Comparison of ENCODE assay signal across 22 cellular contexts in genomic region chr3:127275287-127275781, GRCh38. TPM values are rescaled to one million over a fixed set of nuclear protein-coding genes. Genes with fewer than 3 reads are reported as not detected.
DNase-seq lines count a peak whose midpoint lies in the region; ATAC-seq and TF ChIP-seq lines count a peak whose summit lies in the region.
"Had no signal": no experiment of that assay in that cellular context is flagged by ENCODE, and none has a peak within 500 bp of the region (broad histone marks: within the 10 kb centered on the region; RNA-seq: fewer than 3 reads in every experiment).

No MANE protein-coding gene starts in this region.

- peak in 1 of 2 experiments; percentile 54; a peak in 2 of 4 replicates for TF ChIP-seq EP300 in SK-N-SH (IDR thresholded peaks at IDR 0.05; ENCODE audit: borderline replicate concordance in 1 of 2, low read depth in 1 of 2, low read length in 1 of 2)

- H3K4me3 ChIP-seq in SK-N-SH (ENCODE audit: low read depth in 2 of 2, low read length in 1 of 2), result peak overlapping the region in 1 of 2 experiments; percentile 21; a peak in 2 of 4 replicates
- H3K4me3 ChIP-seq in H7 (ENCODE audit: insufficient read depth, low read depth, low read length), result no peak overlapping the region
- H3K4me3 ChIP-seq: GM23338, psoas muscle had no signal

- peak overlapping the region; percentile 55 to 70; a peak in 3 of 4 replicates for H3K27ac ChIP-seq in SK-N-SH (ENCODE audit: low read depth in 2 of 2, low read length in 1 of 2)
- H3K27ac ChIP-seq: psoas muscle, VCaP had no signal

- intact Hi-C loops in cardiac septum (cut with DNase I), result no loop called here
- intact Hi-C loops in left ventricle myocardium superior (cut with micrococcal nuclease), result no loop called here

- H4K20me1 ChIP-seq in SK-N-SH (ENCODE audit: insufficient read depth), result no peaks in the 10 kb centered on the region

- no peak for TF ChIP-seq RAD21 in SK-N-SH (IDR thresholded peaks at IDR 0.05; ENCODE audit: low read length)

- peaks cover 4 to 12% of the 10 kb centered on the region in 2 experiments; a peak in 3 of 4 replicates for H3K4me1 ChIP-seq in SK-N-SH (ENCODE audit: control insufficient read depth in 1 of 2, insufficient read depth in 2 of 2, low read depth in 1 of 2, low read length in 1 of 2)
- H3K4me1 ChIP-seq: psoas muscle had no signal

- H3K9me2 ChIP-seq in SK-N-SH, result no peaks in the 10 kb centered on the region

- 4% methylated on average over 3 of the region's 3 CpGs for WGBS in SK-N-SH (ENCODE audit: low lambda C conversion rate)

- H2AFZ ChIP-seq in SK-N-SH (ENCODE audit: low read depth), result peak overlapping the region; percentile 28; the same call in 1 of the 2 replicates
- H2AFZ ChIP-seq: GM23338 had no signal

- TF ChIP-seq CTCF in SK-N-SH (IDR thresholded peaks at IDR 0.05), result no peak

- H3K4me2 ChIP-seq in SK-N-SH, result peak overlapping the region; percentile 65
- H3K4me2 ChIP-seq: GM23338 had no signal

- CTCF ChIA-PET in SK-N-SH (lab: Yijun Ruan, JAX), result interaction anchor here (0.8 to 1.1 kb wide), 2 partner anchors 8 to 21 kb away, joined by 3 read pairs; no protein-coding TSS in a partner anchor

- DNase-seq in cardiac septum (ENCODE audit: low spot score) (peak; percentile 62), left ventricle myocardium superior (no peak), SK-N-SH (no peak), fibroblast of peridontal ligament (ENCODE audit: extremely low read depth) (peak; percentile 37), H7 (no peak)
- DNase-seq: CD8-positive, alpha-beta memory T cell; erythroblast; hippocampal formation; naive B cell; NCI-H1092 treated with DMSO at 0.1 percent for 48 hours; NCI-H446 treated with DMSO at 0.1 percent for 48 hours; psoas muscle; stimulated activated CD4-positive, alpha-beta T cell treated with anti-CD3 and anti-CD28 coated beads, Interleukin-15, amount 100 ng/mL, for 24 hours had no signal

- H3F3A ChIP-seq in SK-N-SH (replicated peaks; ENCODE audit: insufficient read depth), result peaks cover 21% of the 10 kb centered on the region

- H3K9me3 ChIP-seq in SK-N-SH, result no peaks in the 10 kb centered on the region
- H3K9me3 ChIP-seq: psoas muscle had no signal

- H3K27me3 ChIP-seq in SK-N-SH (ENCODE audit: insufficient read depth) (no peaks in the 10 kb centered on the region), H7 (ENCODE audit: control insufficient read depth, insufficient read depth, low read length) (no peaks in the 10 kb centered on the region)

- no peaks in the 10 kb centered on the region for H3K79me2 ChIP-seq in SK-N-SH (ENCODE audit: insufficient read depth)

- POLR2A ChIA-PET in SK-N-SH (lab: Yijun Ruan, JAX), result no interaction called here

- no peaks in the 10 kb centered on the region for H3K36me3 ChIP-seq in SK-N-SH (replicated peaks in 1 of 2; ENCODE audit: control insufficient read depth in 1 of 2, insufficient read depth in 2 of 2, low read length in 1 of 2)
- no peaks in the 10 kb centered on the region for H3K36me3 ChIP-seq in H7 (replicated peaks; ENCODE audit: control insufficient read depth, insufficient read depth, low read length)

- ATAC-seq in left ventricle myocardium superior, result no peak
- no peak for ATAC-seq in GM18873 (IDR thresholded peaks at IDR 0.05; ENCODE audit: low FRiP score, unreplicated experiment)
- no peak for ATAC-seq in HG03159 (IDR thresholded peaks at IDR 0.05; ENCODE audit: unreplicated experiment)
- no peak for ATAC-seq in GM21528 (IDR thresholded peaks at IDR 0.05; ENCODE audit: low FRiP score, unreplicated experiment)
- ATAC-seq: activated T-helper 17 cell treated with anti-CD3 and anti-CD28 coated beads, Interleukin-2, amount 50 U/mL, for 72 hours; GM23338; HepG2; left lobe of liver; psoas muscle had no signal

- no peak overlapping the region for H3K9ac ChIP-seq in SK-N-SH

TF ChIP-seq in SK-N-SH, 30 proteins besides CTCF, POLR2A, EP300 and RAD21:
- TF ChIP-seq YY1 (IDR thresholded peaks at IDR 0.05; ENCODE audit: low read depth) (no peak), FOSL2 (IDR thresholded peaks at IDR 0.05; ENCODE audit: borderline replicate concordance, low read depth) (peak; percentile 74; the same call in 1 of the 2 replicates), SIN3A (IDR thresholded peaks at IDR 0.05; ENCODE audit: borderline replicate concordance, low read depth, low read length) (no peak), TCF12 (IDR thresholded peaks at IDR 0.05) (peak; percentile 94), TEAD4 (IDR thresholded peaks at IDR 0.05; ENCODE audit: borderline replicate concordance, insufficient read depth) (peak; percentile 44; the same call in 1 of the 2 replicates), ZBTB33 (IDR thresholded peaks at IDR 0.05; ENCODE audit: borderline replicate concordance, low read depth) (0 out of 2 replicates have a peak, but pooled peaks have one; percentile 29), CHD2 (IDR thresholded peaks at IDR 0.05; ENCODE audit: low read length, partially characterized antibody) (no peak), NFIC (IDR thresholded peaks at IDR 0.05; ENCODE audit: borderline replicate concordance) (peak; percentile 81), FOXM1 (IDR thresholded peaks at IDR 0.05; ENCODE audit: low read depth) (peak; percentile 33; the same call in 1 of the 2 replicates), USF1 (IDR thresholded peaks at IDR 0.05; ENCODE audit: borderline replicate concordance, low read depth) (no peak), IRF3 (IDR thresholded peaks at IDR 0.05; ENCODE audit: low read depth, low read length) (no peak), PBX3 (IDR thresholded peaks at IDR 0.05) (peak; percentile 72), POLR2AphosphoS5 (IDR thresholded peaks at IDR 0.05; ENCODE audit: low read depth, low read length) (peak; percentile 70; the same call in 1 of the 2 replicates), ELF1 (IDR thresholded peaks at IDR 0.05) (no peak), JUND (IDR thresholded peaks at IDR 0.05) (peak; percentile 59), NRF1 (IDR thresholded peaks at IDR 0.05; ENCODE audit: low read depth, low read length) (no peak), RXRA (IDR thresholded peaks at IDR 0.05; ENCODE audit: borderline replicate concordance, low read depth) (peak; percentile 34; the same call in 1 of the 2 replicates), MAX (IDR thresholded peaks at IDR 0.05; ENCODE audit: low read depth) (0 out of 2 replicates have a peak, but pooled peaks have one; percentile 12)

RNA-seq across cellular contexts. Expression of gene PRR20G, which starts 12.5 kb away (rescaled TPM):
- total RNA-seq in cardiac septum (not detected), left ventricle myocardium superior (not detected)
- not detected in 2 replicates for polyA plus RNA-seq in SK-N-SH (2012; rRNA removed)
- polyA plus RNA-seq in SK-N-SH (2012; cell fraction: cytosol; rRNA removed), result not detected in 2 replicates
- not detected in 2 replicates for polyA plus RNA-seq in SK-N-SH (2012; cell fraction: nucleus; rRNA removed)
- 0.22 TPM in 1 of 2 replicates, not detected in the other for total RNA-seq in H7 (2014; rRNA removed; shearing (Covaris generic))
- total RNA-seq: activated T-helper 17 cell treated with anti-CD3 and anti-CD28 coated beads, Interleukin-2, amount 50 U/mL, for 72 hours; CD8-positive, alpha-beta memory T cell; GM23338; HepG2; left lobe of liver; psoas muscle; subcutaneous adipose tissue had no signal
- polyA plus RNA-seq: CD8-positive, alpha-beta memory T cell; HepG2; psoas muscle had no signal

Comparison
In these comparisons a context has a peak if more than half of its experiments do, and no peak if none do; other contexts are left out.
1. DNase-seq: peak in cardiac septum (single experiment) and fibroblast of peridontal ligament (single experiment); none in left ventricle myocardium superior (single experiment), SK-N-SH (single experiment) and H7 (single experiment).